In the genomic region with DNA sequence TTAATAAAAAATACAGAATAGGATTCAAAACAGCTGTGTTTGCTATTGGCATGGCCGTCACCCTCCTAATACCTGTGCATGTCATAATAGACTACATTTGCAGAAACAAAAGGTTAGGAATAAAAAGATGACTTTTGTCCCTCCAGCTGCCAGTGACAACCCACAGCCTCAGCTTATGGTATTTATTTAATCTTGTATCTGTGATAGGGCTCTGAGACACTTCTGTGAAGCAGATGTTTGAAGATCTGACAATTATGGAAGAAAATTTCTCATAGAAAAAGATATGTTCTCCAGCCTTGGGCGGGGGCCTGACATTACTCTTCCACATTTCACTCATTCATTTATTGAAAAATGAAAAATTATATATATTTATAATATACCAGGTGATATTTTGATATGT, we compare ENCODE assay signal across 19 cellular contexts.
DNase-seq lines count a peak whose midpoint lies in the region; ATAC-seq and TF ChIP-seq lines count a peak whose summit lies in the region.
"Had no signal": no experiment of that assay in that cellular context is flagged by ENCODE, and none has a peak within 500 bp of the region (broad histone marks: within the 10 kb centered on the region; RNA-seq: fewer than 3 reads in every experiment).

No MANE protein-coding gene starts in this region.

- no peak for ATAC-seq in CD4-positive, alpha-beta T cell (ENCODE audit: poor library complexity)
- ATAC-seq in SK-N-SH treated with all-trans-retinoic acid at 6 μM for 48 hours, result no peak
- ATAC-seq: activated CD4-positive, CD25-positive, alpha-beta regulatory T cell treated with anti-CD3 and anti-CD28 coated beads, Interleukin-2, amount 50 U/mL, for 24 hours; activated CD8-positive, alpha-beta memory T cell treated with anti-CD3 and anti-CD28 coated beads, Interleukin-2, amount 10 ng/mL, durations not matched to agents 7 days and 5 days; Right ventricle myocardium inferior; stimulated activated naive CD8-positive, alpha-beta T cell treated with anti-CD3 and anti-CD28 coated beads, Interleukin-15, amount 100 ng/mL, for 72 hours had no signal

- CTCF ChIA-PET in CD4-positive, alpha-beta T cell (lab: Charles Lee), result interaction anchor here (0.6 to 5.6 kb wide), 4 partner anchors 30 to 65 kb away, joined by 3 to 80 read pairs (median 10); no protein-coding TSS in a partner anchor

- H3K9ac ChIP-seq in endodermal cell (ENCODE audit: extremely low read depth, low read length, poor library complexity, severe bottlenecking), result no peak overlapping the region
- no peak overlapping the region for H3K9ac ChIP-seq in smooth muscle cell (ENCODE audit: low read depth)

- no peak for TF ChIP-seq CTCF in CD4-positive, alpha-beta T cell (IDR thresholded peaks at IDR 0.05)
- TF ChIP-seq CTCF in endodermal cell (conservative IDR thresholded peaks at IDR 0.05) (no peak), smooth muscle cell (IDR thresholded peaks at IDR 0.05; ENCODE audit: borderline replicate concordance, insufficient read depth, poor library complexity, severe bottlenecking) (no peak)

- H3K4me3 ChIP-seq in endodermal cell (ENCODE audit: low read length), result no peak overlapping the region
- no peak overlapping the region for H3K4me3 ChIP-seq in smooth muscle cell
- H3K4me3 ChIP-seq: tibial nerve had no signal

- H3K9me3 Mint-ChIP-seq in CD4-positive, alpha-beta T cell, result no peaks in the 10 kb centered on the region
- H3K9me3 Mint-ChIP-seq in endodermal cell, result no peaks in the 10 kb centered on the region
- H3K9me3 Mint-ChIP-seq: stimulated activated naive CD8-positive, alpha-beta T cell treated with anti-CD3 and anti-CD28 coated beads, Interleukin-15, amount 100 ng/mL, for 72 hours had no signal

- no peaks in the 10 kb centered on the region for H4K20me1 ChIP-seq in smooth muscle cell (ENCODE audit: low read depth)

- peaks cover 91% of the 10 kb centered on the region for H3K4me1 Mint-ChIP-seq in CD4-positive, alpha-beta T cell (ENCODE audit: low read depth)
- peaks cover 23% of the 10 kb centered on the region for H3K4me1 Mint-ChIP-seq in endodermal cell

- H3K27ac ChIP-seq in CD4-positive, alpha-beta T cell (ENCODE audit: low read depth, low read length), result peak overlapping the region; percentile 93
- H3K27ac ChIP-seq in endodermal cell (ENCODE audit: low read depth, low read length) (no peak overlapping the region), smooth muscle cell (ENCODE audit: low read depth) (no peak overlapping the region)
- H3K27ac ChIP-seq: tibial nerve had no signal

- DNase-seq in CD4-positive, alpha-beta T cell, result no peak
- DNase-seq in COLO668 (lab: John Stamatoyannopoulos, UW; ENCODE audit: unreplicated experiment) (peak; percentile 10), endodermal cell (peak; percentile 20), smooth muscle cell (lab: John Stamatoyannopoulos, UW; ENCODE audit: unreplicated experiment) (no peak), H4 (ENCODE audit: low spot score) (no peak)
- no peak for DNase-seq in stimulated activated CD4-positive, alpha-beta T cell treated with anti-CD3 and anti-CD28 coated beads, Interleukin-2, amount 100 ng/mL, for 48 hours
- DNase-seq: activated CD8-positive, alpha-beta memory T cell treated with anti-CD3 and anti-CD28 coated beads, Interleukin-2, amount 10 ng/mL, durations not matched to agents 7 days and 5 days; amniotic stem cell; NCI-H1105; NCI-H2081 treated with DMSO at 0.1 percent for 48 hours; NCI-H446 treated with DMSO at 0.1 percent for 48 hours; retina; stimulated activated CD4-positive, alpha-beta T cell treated with anti-CD3 and anti-CD28 coated beads, Interleukin-12 subunit alpha, Interleukin-12 subunit beta, amount 100 ng/mL, for 4 hours; stimulated activated naive CD8-positive, alpha-beta T cell treated with anti-CD3 and anti-CD28 coated beads, Interleukin-15, amount 100 ng/mL, for 72 hours; SW 1271 had no signal

- H3K36me3 ChIP-seq in endodermal cell (ENCODE audit: control insufficient read depth, insufficient read depth, low read length), result no peaks in the 10 kb centered on the region
- H3K36me3 ChIP-seq in smooth muscle cell (ENCODE audit: low read depth), result no peaks in the 10 kb centered on the region
- H3K36me3 ChIP-seq: tibial nerve had no signal

- H2AFZ ChIP-seq in smooth muscle cell (ENCODE audit: low read depth), result no peak overlapping the region

- H3K36me3 Mint-ChIP-seq in CD4-positive, alpha-beta T cell (ENCODE audit: low read depth), result peaks cover 12% of the 10 kb centered on the region
- peaks cover 3% of the 10 kb centered on the region for H3K36me3 Mint-ChIP-seq in endodermal cell (ENCODE audit: low read depth)

- H3K4me2 ChIP-seq in smooth muscle cell, result no peak overlapping the region

- H3K4me3 Mint-ChIP-seq in CD4-positive, alpha-beta T cell, result no peak overlapping the region
- no peak overlapping the region for H3K4me3 Mint-ChIP-seq in endodermal cell

- POLR2A ChIA-PET in CD4-positive, alpha-beta T cell (lab: Charles Lee), result interaction anchor here (1.0 to 5.9 kb wide), 5 partner anchors 14 to 61 kb away, joined by 4 to 182 read pairs (median 29); partner anchors contain the start of gene PITPNC1

- no peaks in the 10 kb centered on the region for H3K9me3 ChIP-seq in CD4-positive, alpha-beta T cell (ENCODE audit: control insufficient read depth, low read length)
- H3K9me3 ChIP-seq in endodermal cell (ENCODE audit: control insufficient read depth, low read length) (no peaks in the 10 kb centered on the region), smooth muscle cell (replicated peaks; ENCODE audit: low read depth) (no peaks in the 10 kb centered on the region)
- H3K9me3 ChIP-seq: tibial nerve had no signal

- no peaks in the 10 kb centered on the region for H3K27me3 Mint-ChIP-seq in CD4-positive, alpha-beta T cell
- H3K27me3 Mint-ChIP-seq in endodermal cell (ENCODE audit: insufficient read depth), result no peaks in the 10 kb centered on the region
- H3K27me3 Mint-ChIP-seq: activated CD8-positive, alpha-beta memory T cell treated with anti-CD3 and anti-CD28 coated beads, Interleukin-2, amount 10 ng/mL, durations not matched to agents 7 days and 5 days; stimulated activated naive CD8-positive, alpha-beta T cell treated with anti-CD3 and anti-CD28 coated beads, Interleukin-15, amount 100 ng/mL, for 72 hours had no signal

- WGBS in endodermal cell (ENCODE audit: insufficient coverage in 1 of 2, insufficient read length in 1 of 2), 2 experiments, result 88% methylated on average over 1 of the region's 2 CpGs; no CpG with 5 or more reads in 1 of the 2 experiments
- WGBS in smooth muscle cell (ENCODE audit: low lambda C conversion rate), result 98% methylated on average over 2 of the region's 2 CpGs

- peak overlapping the region; percentile 91 for H3K27ac Mint-ChIP-seq in CD4-positive, alpha-beta T cell
- H3K27ac Mint-ChIP-seq in endodermal cell, result no peak overlapping the region

- peaks cover 4% of the 10 kb centered on the region for H3F3A ChIP-seq in smooth muscle cell (ENCODE audit: low read depth)

- intact Hi-C loops in CD4-positive, alpha-beta T cell (cut with DNase I, micrococcal nuclease), result loop anchor here in 1 of 2 experiments (5.0 kb wide), 2 partner anchors 37 to 57 kb away; no protein-coding TSS in a partner anchor

- no peaks in the 10 kb centered on the region for H3K27me3 ChIP-seq in CD4-positive, alpha-beta T cell (ENCODE audit: control insufficient read depth, insufficient read depth, low read length)
- H3K27me3 ChIP-seq in endodermal cell (ENCODE audit: control insufficient read depth, insufficient read depth, low read length, poor library complexity, severe bottlenecking) (no peaks in the 10 kb centered on the region), smooth muscle cell (ENCODE audit: low read depth) (no peaks in the 10 kb centered on the region)
- H3K27me3 ChIP-seq: tibial nerve had no signal

- H3K79me2 ChIP-seq in smooth muscle cell (ENCODE audit: low read depth), result peaks cover 26% of the 10 kb centered on the region

- H3K4me1 ChIP-seq in endodermal cell (ENCODE audit: control insufficient read depth, insufficient read depth, low read length) (no peaks in the 10 kb centered on the region), smooth muscle cell (ENCODE audit: low read depth) (peaks cover 51% of the 10 kb centered on the region)
- H3K4me1 ChIP-seq: tibial nerve had no signal

TF ChIP-seq in SK-N-SH treated with all-trans-retinoic acid at 6 μM for 48 hours, 23 proteins besides CTCF, POLR2A, EP300 and RAD21:
- no peak for TF ChIP-seq ZNF565 (CRISPR knock-in tag; conservative IDR thresholded peaks at IDR 0.05; ENCODE audit: low read depth)
- no peak for TF ChIP-seq ZNF8 (CRISPR knock-in tag; IDR thresholded peaks at IDR 0.05)
- no peak for TF ChIP-seq GLIS3 (CRISPR knock-in tag; IDR thresholded peaks at IDR 0.05)
- TF ChIP-seq TCF4 (CRISPR knock-in tag; IDR thresholded peaks at IDR 0.05; ENCODE audit: borderline replicate concordance), result peak; percentile 84; the same call in 1 of the 2 replicates
- no peak for TF ChIP-seq POU6F1 (CRISPR knock-in tag; IDR thresholded peaks at IDR 0.05; ENCODE audit: borderline replicate concordance, low read depth)
- TF ChIP-seq BACH2 (CRISPR knock-in tag; IDR thresholded peaks at IDR 0.05; ENCODE audit: borderline replicate concordance), result no peak
TF ChIP-seq in SK-N-SH treated with all-trans-retinoic acid at 6 μM for 48 hours: peak in this region for 1.

Comparison
In these comparisons a context has a peak if more than half of its experiments do, and no peak if none do; other contexts are left out.
1. DNase-seq: peak in COLO668 (single experiment) and endodermal cell (single experiment); none in CD4-positive, alpha-beta T cell (0 of 10), smooth muscle cell (single experiment), H4 (single experiment) and stimulated activated CD4-positive, alpha-beta T cell treated with anti-CD3 and anti-CD28 coated beads, Interleukin-2, amount 100 ng/mL, for 48 hours (0 of 2).